1 cellular context compared by ENCODE assay signal in genomic region chr10:125742465-125742864, GRCh38.
TF ChIP-seq lines count a peak whose summit lies in the region.

No MANE protein-coding gene starts in this region.

TF ChIP-seq in SK-N-SH treated with all-trans-retinoic acid at 6 μM for 48 hours, 23 proteins besides CTCF, POLR2A, EP300 and RAD21 (continued from another document):
- no peak for TF ChIP-seq POU6F1 (CRISPR knock-in tag; IDR thresholded peaks at IDR 0.05; ENCODE audit: borderline replicate concordance, low read depth)
- TF ChIP-seq, protein P1, sequence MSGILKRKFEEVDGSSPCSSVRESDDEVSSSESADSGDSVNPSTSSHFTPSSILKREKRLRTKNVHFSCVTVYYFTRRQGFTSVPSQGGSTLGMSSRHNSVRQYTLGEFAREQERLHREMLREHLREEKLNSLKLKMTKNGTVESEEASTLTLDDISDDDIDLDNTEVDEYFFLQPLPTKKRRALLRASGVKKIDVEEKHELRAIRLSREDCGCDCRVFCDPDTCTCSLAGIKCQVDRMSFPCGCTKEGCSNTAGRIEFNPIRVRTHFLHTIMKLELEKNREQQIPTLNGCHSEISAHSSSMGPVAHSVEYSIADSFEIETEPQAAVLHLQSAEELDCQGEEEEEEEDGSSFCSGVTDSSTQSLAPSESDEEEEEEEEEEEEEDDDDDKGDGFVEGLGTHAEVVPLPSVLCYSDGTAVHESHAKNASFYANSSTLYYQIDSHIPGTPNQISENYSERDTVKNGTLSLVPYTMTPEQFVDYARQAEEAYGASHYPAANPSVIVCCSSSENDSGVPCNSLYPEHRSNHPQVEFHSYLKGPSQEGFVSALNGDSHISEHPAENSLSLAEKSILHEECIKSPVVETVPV (CRISPR knock-in tag; IDR thresholded peaks at IDR 0.05) = no peak
- TF ChIP-seq PPARA (CRISPR knock-in tag; IDR thresholded peaks at IDR 0.05; ENCODE audit: borderline replicate concordance) = no peak
- no peak for TF ChIP-seq ZNF70 (CRISPR knock-in tag; IDR thresholded peaks at IDR 0.05)
